Comparison of ENCODE assay signal across 11 cellular contexts in the genomic region with DNA sequence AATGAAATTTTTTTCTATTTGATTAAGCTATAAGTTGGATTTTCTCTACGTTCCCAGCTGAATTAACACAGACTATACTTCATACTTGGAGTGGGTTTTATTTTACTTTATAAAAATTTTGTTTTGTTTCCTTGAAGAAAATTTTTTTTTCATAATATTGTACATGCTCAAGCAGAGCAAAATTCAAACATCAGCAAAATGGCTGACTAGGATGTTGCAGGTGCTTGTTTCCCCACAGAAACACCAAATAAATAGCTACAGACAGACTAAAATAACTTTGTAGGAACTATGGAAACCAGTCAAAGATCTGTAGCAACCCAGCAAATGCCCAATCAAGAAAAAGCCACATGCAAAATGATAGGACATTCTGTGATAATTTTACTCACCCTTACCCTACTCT.
"Had no signal": no experiment of that assay in that cellular context is flagged by ENCODE, and none has a peak within 500 bp of the region (broad histone marks: within the 10 kb centered on the region; RNA-seq: fewer than 3 reads in every experiment).

No MANE protein-coding gene starts in this region.

- H3K4me2 ChIP-seq: GM23338 had no signal

- ATAC-seq: GM23338, HCT116 had no signal

- H2AFZ ChIP-seq: GM23248, GM23338 had no signal

- H3K9ac ChIP-seq: GM23248 had no signal

- H3K4me3 ChIP-seq: GM23248, GM23338, HAP-1 had no signal

- FAIRE-seq: H1, H54 had no signal

- DNase-seq: GM23248, GOT3, H7, H9, HCEC 1CT, HFFc6 had no signal

- H3K27ac ChIP-seq: GM23248 had no signal

- H3K9me3 ChIP-seq: HAP-1 had no signal
